1 cellular context compared by ENCODE assay signal in the genomic region with DNA sequence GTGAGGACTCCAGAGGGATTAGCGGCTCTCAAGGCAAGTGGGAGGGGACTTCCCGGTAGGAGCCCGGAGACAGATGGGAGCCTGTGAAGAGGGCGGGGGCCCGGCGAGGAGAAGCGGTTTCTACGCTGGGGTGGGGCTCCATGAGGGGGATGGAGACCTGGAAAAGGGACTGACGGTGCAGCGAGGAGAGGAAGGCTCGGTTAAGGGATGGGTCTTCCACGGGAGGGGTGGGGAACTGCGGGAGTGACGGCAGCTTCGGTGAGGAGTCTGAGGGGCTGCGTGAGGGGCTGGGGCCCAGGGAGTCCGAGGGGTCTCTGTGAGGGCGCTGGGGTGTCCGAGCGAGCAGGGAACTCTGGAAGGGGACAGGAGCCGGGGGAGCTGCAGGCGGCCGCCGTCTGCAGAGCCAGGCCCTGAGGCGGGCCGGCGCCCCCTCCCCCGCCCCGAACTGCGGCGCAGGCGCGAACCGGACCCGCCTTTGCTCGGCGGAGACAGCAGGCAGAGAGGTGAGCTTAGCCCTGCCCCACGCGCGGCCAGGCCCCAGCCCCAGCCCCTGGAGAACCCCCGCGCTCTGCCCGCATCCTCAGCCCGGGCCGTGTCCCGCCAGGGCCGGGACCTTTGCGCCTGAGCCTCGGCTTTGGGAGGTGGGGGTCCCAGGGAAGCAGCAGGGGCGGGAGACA.
TF ChIP-seq lines count a peak whose summit lies in the region.

A gene with protein sequence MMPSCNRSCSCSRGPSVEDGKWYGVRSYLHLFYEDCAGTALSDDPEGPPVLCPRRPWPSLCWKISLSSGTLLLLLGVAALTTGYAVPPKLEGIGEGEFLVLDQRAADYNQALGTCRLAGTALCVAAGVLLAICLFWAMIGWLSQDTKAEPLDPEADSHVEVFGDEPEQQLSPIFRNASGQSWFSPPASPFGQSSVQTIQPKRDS (plus strand): TSS at position 472 of the 677 bp plus-strand sequence. CDS start 2,533 bp downstream, outside the sequence.

TF ChIP-seq in HepG2, 621 proteins besides CTCF, POLR2A, EP300 and RAD21 (continued from another document and continues in another):
- TF ChIP-seq, protein P1, sequence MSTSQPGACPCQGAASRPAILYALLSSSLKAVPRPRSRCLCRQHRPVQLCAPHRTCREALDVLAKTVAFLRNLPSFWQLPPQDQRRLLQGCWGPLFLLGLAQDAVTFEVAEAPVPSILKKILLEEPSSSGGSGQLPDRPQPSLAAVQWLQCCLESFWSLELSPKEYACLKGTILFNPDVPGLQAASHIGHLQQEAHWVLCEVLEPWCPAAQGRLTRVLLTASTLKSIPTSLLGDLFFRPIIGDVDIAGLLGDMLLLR (CRISPR knock-in tag; IDR thresholded peaks at IDR 0.05), result no peak; the same call in 1 of the 2 replicates
- 0 out of 2 replicates have a peak, but pooled peaks have one; percentile 80 for TF ChIP-seq ZZZ3 (CRISPR knock-in tag; IDR thresholded peaks at IDR 0.05; ENCODE audit: borderline replicate concordance)
- no peak for TF ChIP-seq NFIB (CRISPR knock-in tag; IDR thresholded peaks at IDR 0.05; ENCODE audit: borderline replicate concordance)
- no peak for TF ChIP-seq JUND (CRISPR knock-in tag; IDR thresholded peaks at IDR 0.05)
- TF ChIP-seq HMGA1 (CRISPR knock-in tag; conservative IDR thresholded peaks at IDR 0.05), result no peak
- TF ChIP-seq, protein P2, sequence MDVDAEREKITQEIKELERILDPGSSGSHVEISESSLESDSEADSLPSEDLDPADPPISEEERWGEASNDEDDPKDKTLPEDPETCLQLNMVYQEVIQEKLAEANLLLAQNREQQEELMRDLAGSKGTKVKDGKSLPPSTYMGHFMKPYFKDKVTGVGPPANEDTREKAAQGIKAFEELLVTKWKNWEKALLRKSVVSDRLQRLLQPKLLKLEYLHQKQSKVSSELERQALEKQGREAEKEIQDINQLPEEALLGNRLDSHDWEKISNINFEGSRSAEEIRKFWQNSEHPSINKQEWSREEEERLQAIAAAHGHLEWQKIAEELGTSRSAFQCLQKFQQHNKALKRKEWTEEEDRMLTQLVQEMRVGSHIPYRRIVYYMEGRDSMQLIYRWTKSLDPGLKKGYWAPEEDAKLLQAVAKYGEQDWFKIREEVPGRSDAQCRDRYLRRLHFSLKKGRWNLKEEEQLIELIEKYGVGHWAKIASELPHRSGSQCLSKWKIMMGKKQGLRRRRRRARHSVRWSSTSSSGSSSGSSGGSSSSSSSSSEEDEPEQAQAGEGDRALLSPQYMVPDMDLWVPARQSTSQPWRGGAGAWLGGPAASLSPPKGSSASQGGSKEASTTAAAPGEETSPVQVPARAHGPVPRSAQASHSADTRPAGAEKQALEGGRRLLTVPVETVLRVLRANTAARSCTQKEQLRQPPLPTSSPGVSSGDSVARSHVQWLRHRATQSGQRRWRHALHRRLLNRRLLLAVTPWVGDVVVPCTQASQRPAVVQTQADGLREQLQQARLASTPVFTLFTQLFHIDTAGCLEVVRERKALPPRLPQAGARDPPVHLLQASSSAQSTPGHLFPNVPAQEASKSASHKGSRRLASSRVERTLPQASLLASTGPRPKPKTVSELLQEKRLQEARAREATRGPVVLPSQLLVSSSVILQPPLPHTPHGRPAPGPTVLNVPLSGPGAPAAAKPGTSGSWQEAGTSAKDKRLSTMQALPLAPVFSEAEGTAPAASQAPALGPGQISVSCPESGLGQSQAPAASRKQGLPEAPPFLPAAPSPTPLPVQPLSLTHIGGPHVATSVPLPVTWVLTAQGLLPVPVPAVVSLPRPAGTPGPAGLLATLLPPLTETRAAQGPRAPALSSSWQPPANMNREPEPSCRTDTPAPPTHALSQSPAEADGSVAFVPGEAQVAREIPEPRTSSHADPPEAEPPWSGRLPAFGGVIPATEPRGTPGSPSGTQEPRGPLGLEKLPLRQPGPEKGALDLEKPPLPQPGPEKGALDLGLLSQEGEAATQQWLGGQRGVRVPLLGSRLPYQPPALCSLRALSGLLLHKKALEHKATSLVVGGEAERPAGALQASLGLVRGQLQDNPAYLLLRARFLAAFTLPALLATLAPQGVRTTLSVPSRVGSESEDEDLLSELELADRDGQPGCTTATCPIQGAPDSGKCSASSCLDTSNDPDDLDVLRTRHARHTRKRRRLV (CRISPR knock-in tag; IDR thresholded peaks at IDR 0.05), result no peak; the same call in 1 of the 2 replicates
- TF ChIP-seq ZXDC (CRISPR knock-in tag; IDR thresholded peaks at IDR 0.05), result 0 out of 2 replicates have a peak, but pooled peaks have one; percentile 34
- no peak; the same call in 1 of the 2 replicates for TF ChIP-seq NRL (CRISPR knock-in tag; IDR thresholded peaks at IDR 0.05; ENCODE audit: borderline replicate concordance)
- TF ChIP-seq, protein P3, sequence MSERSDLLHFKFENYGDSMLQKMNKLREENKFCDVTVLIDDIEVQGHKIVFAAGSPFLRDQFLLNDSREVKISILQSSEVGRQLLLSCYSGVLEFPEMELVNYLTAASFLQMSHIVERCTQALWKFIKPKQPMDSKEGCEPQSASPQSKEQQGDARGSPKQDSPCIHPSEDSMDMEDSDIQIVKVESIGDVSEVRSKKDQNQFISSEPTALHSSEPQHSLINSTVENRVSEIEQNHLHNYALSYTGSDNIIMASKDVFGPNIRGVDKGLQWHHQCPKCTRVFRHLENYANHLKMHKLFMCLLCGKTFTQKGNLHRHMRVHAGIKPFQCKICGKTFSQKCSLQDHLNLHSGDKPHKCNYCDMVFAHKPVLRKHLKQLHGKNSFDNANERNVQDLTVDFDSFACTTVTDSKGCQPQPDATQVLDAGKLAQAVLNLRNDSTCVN (CRISPR knock-in tag; IDR thresholded peaks at IDR 0.05; ENCODE audit: borderline replicate concordance), result peak; percentile 33; the same call in 1 of the 2 replicates
- peak; percentile 85; the same call in 1 of the 2 replicates for TF ChIP-seq ZSCAN12 (CRISPR knock-in tag; IDR thresholded peaks at IDR 0.05)
- TF ChIP-seq, protein P4, sequence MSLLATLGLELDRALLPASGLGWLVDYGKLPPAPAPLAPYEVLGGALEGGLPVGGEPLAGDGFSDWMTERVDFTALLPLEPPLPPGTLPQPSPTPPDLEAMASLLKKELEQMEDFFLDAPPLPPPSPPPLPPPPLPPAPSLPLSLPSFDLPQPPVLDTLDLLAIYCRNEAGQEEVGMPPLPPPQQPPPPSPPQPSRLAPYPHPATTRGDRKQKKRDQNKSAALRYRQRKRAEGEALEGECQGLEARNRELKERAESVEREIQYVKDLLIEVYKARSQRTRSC (CRISPR knock-in tag; IDR thresholded peaks at IDR 0.05; ENCODE audit: low read depth), result no peak
- TF ChIP-seq ZNF225 (CRISPR knock-in tag; IDR thresholded peaks at IDR 0.05), result no peak
- no peak for TF ChIP-seq SIN3B (IDR thresholded peaks at IDR 0.05; ENCODE audit: low read length)
- TF ChIP-seq NFE2 (CRISPR knock-in tag; IDR thresholded peaks at IDR 0.05), result no peak
- TF ChIP-seq CBX1 (IDR thresholded peaks at IDR 0.05; ENCODE audit: low read depth), result peak; percentile 61
- TF ChIP-seq ZNF296 (CRISPR knock-in tag; conservative IDR thresholded peaks at IDR 0.05), result no peak
- TF ChIP-seq ZNF317 (CRISPR knock-in tag; IDR thresholded peaks at IDR 0.05), result no peak; the same call in 1 of the 2 replicates
- TF ChIP-seq GTF2F1 (IDR thresholded peaks at IDR 0.05; ENCODE audit: low read length), result no peak
- TF ChIP-seq ZNF510 (CRISPR knock-in tag; IDR thresholded peaks at IDR 0.05; ENCODE audit: low read depth), result no peak; the same call in 1 of the 2 replicates
- TF ChIP-seq ZNF143 (CRISPR knock-in tag; IDR thresholded peaks at IDR 0.05), result peak; percentile 78
- TF ChIP-seq RXRA (CRISPR knock-in tag; IDR thresholded peaks at IDR 0.05), result 0 out of 2 replicates have a peak, but pooled peaks have one; percentile 1
- TF ChIP-seq ZNF737 (CRISPR knock-in tag; IDR thresholded peaks at IDR 0.05; ENCODE audit: borderline replicate concordance), result 0 out of 2 replicates have a peak, but pooled peaks have one; percentile 1
- 0 out of 2 replicates have a peak, but pooled peaks have one; percentile 26 for TF ChIP-seq FOSL1 (CRISPR knock-in tag; IDR thresholded peaks at IDR 0.05; ENCODE audit: borderline replicate concordance)
- peak; percentile 92 for TF ChIP-seq PITX1 (CRISPR knock-in tag; IDR thresholded peaks at IDR 0.05)
- TF ChIP-seq, protein P5, sequence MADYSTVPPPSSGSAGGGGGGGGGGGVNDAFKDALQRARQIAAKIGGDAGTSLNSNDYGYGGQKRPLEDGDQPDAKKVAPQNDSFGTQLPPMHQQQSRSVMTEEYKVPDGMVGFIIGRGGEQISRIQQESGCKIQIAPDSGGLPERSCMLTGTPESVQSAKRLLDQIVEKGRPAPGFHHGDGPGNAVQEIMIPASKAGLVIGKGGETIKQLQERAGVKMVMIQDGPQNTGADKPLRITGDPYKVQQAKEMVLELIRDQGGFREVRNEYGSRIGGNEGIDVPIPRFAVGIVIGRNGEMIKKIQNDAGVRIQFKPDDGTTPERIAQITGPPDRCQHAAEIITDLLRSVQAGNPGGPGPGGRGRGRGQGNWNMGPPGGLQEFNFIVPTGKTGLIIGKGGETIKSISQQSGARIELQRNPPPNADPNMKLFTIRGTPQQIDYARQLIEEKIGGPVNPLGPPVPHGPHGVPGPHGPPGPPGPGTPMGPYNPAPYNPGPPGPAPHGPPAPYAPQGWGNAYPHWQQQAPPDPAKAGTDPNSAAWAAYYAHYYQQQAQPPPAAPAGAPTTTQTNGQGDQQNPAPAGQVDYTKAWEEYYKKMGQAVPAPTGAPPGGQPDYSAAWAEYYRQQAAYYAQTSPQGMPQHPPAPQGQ (CRISPR knock-in tag; IDR thresholded peaks at IDR 0.05; ENCODE audit: borderline replicate concordance), result no peak
- TF ChIP-seq, protein P6, sequence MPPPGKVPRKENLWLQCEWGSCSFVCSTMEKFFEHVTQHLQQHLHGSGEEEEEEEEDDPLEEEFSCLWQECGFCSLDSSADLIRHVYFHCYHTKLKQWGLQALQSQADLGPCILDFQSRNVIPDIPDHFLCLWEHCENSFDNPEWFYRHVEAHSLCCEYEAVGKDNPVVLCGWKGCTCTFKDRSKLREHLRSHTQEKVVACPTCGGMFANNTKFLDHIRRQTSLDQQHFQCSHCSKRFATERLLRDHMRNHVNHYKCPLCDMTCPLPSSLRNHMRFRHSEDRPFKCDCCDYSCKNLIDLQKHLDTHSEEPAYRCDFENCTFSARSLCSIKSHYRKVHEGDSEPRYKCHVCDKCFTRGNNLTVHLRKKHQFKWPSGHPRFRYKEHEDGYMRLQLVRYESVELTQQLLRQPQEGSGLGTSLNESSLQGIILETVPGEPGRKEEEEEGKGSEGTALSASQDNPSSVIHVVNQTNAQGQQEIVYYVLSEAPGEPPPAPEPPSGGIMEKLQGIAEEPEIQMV (CRISPR knock-in tag; IDR thresholded peaks at IDR 0.05; ENCODE audit: low read depth), result no peak
- TF ChIP-seq SAP130 (CRISPR knock-in tag; IDR thresholded peaks at IDR 0.05; ENCODE audit: low read depth), result peak; percentile 83
- TF ChIP-seq RAD51 (IDR thresholded peaks at IDR 0.05; ENCODE audit: borderline replicate concordance), result no peak
- no peak; the same call in 1 of the 2 replicates for TF ChIP-seq MAFG (CRISPR knock-in tag; IDR thresholded peaks at IDR 0.05)
- 0 out of 2 replicates have a peak, but pooled peaks have one; percentile 8 for TF ChIP-seq ZNF501 (CRISPR knock-in tag; IDR thresholded peaks at IDR 0.05)
- TF ChIP-seq SIN3A (IDR thresholded peaks at IDR 0.05; ENCODE audit: borderline replicate concordance, low read depth, low read length), result peak; percentile 68; the same call in 1 of the 2 replicates
- TF ChIP-seq REL (CRISPR knock-in tag; conservative IDR thresholded peaks at IDR 0.05), result peak; percentile 70; the same call in 1 of the 2 replicates
- 0 out of 2 replicates have a peak, but pooled peaks have one; percentile 36 for TF ChIP-seq TEF (CRISPR knock-in tag; IDR thresholded peaks at IDR 0.05)
- peak; percentile 15; the same call in 1 of the 2 replicates for TF ChIP-seq HOXD1 (CRISPR knock-in tag; IDR thresholded peaks at IDR 0.05)
- no peak for TF ChIP-seq PHF21A (CRISPR knock-in tag; IDR thresholded peaks at IDR 0.05)
- TF ChIP-seq ZSCAN30 (CRISPR knock-in tag; IDR thresholded peaks at IDR 0.05), result peak; percentile 90
- TF ChIP-seq ZNF530 (CRISPR knock-in tag; IDR thresholded peaks at IDR 0.05; ENCODE audit: low read depth), result no peak
- no peak; the same call in none of the 2 replicates for TF ChIP-seq FOXC1 (CRISPR knock-in tag; IDR thresholded peaks at IDR 0.05; ENCODE audit: borderline replicate concordance)
- peak; percentile 57 for TF ChIP-seq ZNF574 (CRISPR knock-in tag; IDR thresholded peaks at IDR 0.05)
- no peak for TF ChIP-seq YY1 (IDR thresholded peaks at IDR 0.05; ENCODE audit: insufficient read depth, insufficient replicate concordance, low read depth, low read length)
